In genomic region chr16:6249863-6250262, GRCh38 we compare ENCODE assay signal across 19 cellular contexts.
DNase-seq lines count a peak whose midpoint lies in the region; TF ChIP-seq lines count a peak whose summit lies in the region.
"Had no signal": no experiment of that assay in that cellular context is flagged by ENCODE, and none has a peak within 500 bp of the region (broad histone marks: within the 10 kb centered on the region; RNA-seq: fewer than 3 reads in every experiment).

No MANE protein-coding gene starts in this region.

- H3K9me3 Mint-ChIP-seq in endodermal cell = no peaks in the 10 kb centered on the region

- H3K27me3 Mint-ChIP-seq in endodermal cell (ENCODE audit: insufficient read depth) = peaks cover 51% of the 10 kb centered on the region
- H3K27me3 Mint-ChIP-seq: B cell; CD4-positive, CD25-positive, alpha-beta regulatory T cell had no signal

- DNase-seq in G401 (ENCODE audit: low spot score) (peak; percentile 41), NCI-H226 (peak; percentile 30), endodermal cell (peak; percentile 58), H4 (ENCODE audit: low spot score) (no peak), NCI-H748 (lab: John Stamatoyannopoulos, UW; ENCODE audit: unreplicated experiment) (no peak)
- DNase-seq in activated CD4-positive, alpha-beta T cell treated with anti-CD3 and anti-CD28 coated beads for 48 hours = no peak
- DNase-seq: Caco-2; CD4-positive, CD25-positive, alpha-beta regulatory T cell; CD8-positive, alpha-beta T cell; DMS153; DND-41; GDM1; HFFc6 had no signal

- H3K27ac ChIP-seq in endodermal cell (ENCODE audit: low read depth, low read length) = no peak overlapping the region
- H3K27ac ChIP-seq: 22Rv1, BLaER1, C4-2B had no signal

- no peak overlapping the region for H3K4me3 ChIP-seq in endodermal cell (ENCODE audit: low read length)
- H3K4me3 ChIP-seq: BLaER1, GM12878, HAP-1 had no signal

- H3K4me3 Mint-ChIP-seq in endodermal cell = no peak overlapping the region
- H3K4me3 Mint-ChIP-seq: B cell; CD4-positive, CD25-positive, alpha-beta regulatory T cell; CD8-positive, alpha-beta T cell; HFFc6 had no signal

- peaks cover 5% of the 10 kb centered on the region for H3K4me1 ChIP-seq in endodermal cell (ENCODE audit: control insufficient read depth, insufficient read depth, low read length)
- H3K4me1 ChIP-seq: BLaER1, Caco-2, HAP-1 had no signal

- 71 to 73% methylated on average over 2 to 3 of the region's 4 CpGs for WGBS in endodermal cell (ENCODE audit: insufficient coverage in 1 of 2, insufficient read length in 1 of 2), 2 experiments

- H3K27me3 ChIP-seq in endodermal cell (ENCODE audit: control insufficient read depth, insufficient read depth, low read length, poor library complexity, severe bottlenecking) = peaks cover 33% of the 10 kb centered on the region
- H3K27me3 ChIP-seq: BLaER1 had no signal

- H3K9me3 ChIP-seq in endodermal cell (ENCODE audit: control insufficient read depth, low read length) = no peaks in the 10 kb centered on the region
- H3K9me3 ChIP-seq: BLaER1, Caco-2, HAP-1 had no signal

- no peak for TF ChIP-seq CTCF in endodermal cell (conservative IDR thresholded peaks at IDR 0.05)

- in situ Hi-C loops in G401 (cut with HindIII; ENCODE audit: low sequenced_read_pairs) = no loop called here

- H3K36me3 ChIP-seq in endodermal cell (ENCODE audit: control insufficient read depth, insufficient read depth, low read length) = no peaks in the 10 kb centered on the region
- H3K36me3 ChIP-seq: BLaER1, HAP-1 had no signal

- H3K36me3 Mint-ChIP-seq in endodermal cell (ENCODE audit: low read depth) = no peaks in the 10 kb centered on the region
- H3K36me3 Mint-ChIP-seq: CD4-positive, CD25-positive, alpha-beta regulatory T cell; CD8-positive, alpha-beta T cell had no signal

- no peak overlapping the region for H3K27ac Mint-ChIP-seq in endodermal cell
- H3K27ac Mint-ChIP-seq: B cell; CD4-positive, CD25-positive, alpha-beta regulatory T cell; CD8-positive, alpha-beta T cell; HFFc6 had no signal

- peaks cover 12% of the 10 kb centered on the region for H3K4me1 Mint-ChIP-seq in endodermal cell
- H3K4me1 Mint-ChIP-seq: B cell; CD4-positive, CD25-positive, alpha-beta regulatory T cell had no signal

- H3K9ac ChIP-seq in endodermal cell (ENCODE audit: extremely low read depth, low read length, poor library complexity, severe bottlenecking) = no peak overlapping the region
- H3K9ac ChIP-seq: BLaER1 had no signal

Comparison
In these comparisons a context has a peak if more than half of its experiments do, and no peak if none do; other contexts are left out.
1. DNase-seq: peak in G401 (single experiment), NCI-H226 (single experiment) and endodermal cell (single experiment); none in H4 (single experiment), NCI-H748 (single experiment) and activated CD4-positive, alpha-beta T cell treated with anti-CD3 and anti-CD28 coated beads for 48 hours (single experiment).